In genomic region chr2:173043897-173044472, GRCh38 we compare ENCODE assay signal across 10 cellular contexts.
"Had no signal": no experiment of that assay in that cellular context is flagged by ENCODE, and none has a peak within 500 bp of the region (broad histone marks: within the 10 kb centered on the region; RNA-seq: fewer than 3 reads in every experiment).

No MANE protein-coding gene starts in this region.

- H3K36me3 ChIP-seq: neutrophil, sigmoid colon, WERI-Rb-1 had no signal

- DNase-seq: activated CD4-positive, alpha-beta T cell treated with anti-CD3 and anti-CD28 coated beads for 48 hours; activated CD8-positive, alpha-beta memory T cell treated with anti-CD3 and anti-CD28 coated beads, Interleukin-2, amount 50 U/mL, for 48 hours; activated CD8-positive, alpha-beta T cell treated with anti-CD3 and anti-CD28 coated beads, Interleukin-2, amount 10 ng/mL, durations not matched to agents 7 days and 5 days; activated naive CD4-positive, alpha-beta T cell; sigmoid colon; stimulated activated CD4-positive, alpha-beta T cell treated with anti-CD3 and anti-CD28 coated beads, Interleukin-12 subunit alpha, Interleukin-12 subunit beta, amount 100 ng/mL, for 4 hours; stimulated activated naive CD4-positive, alpha-beta T cell; T-helper 1 cell; WERI-Rb-1 had no signal

- ATAC-seq: activated CD8-positive, alpha-beta T cell treated with anti-CD3 and anti-CD28 coated beads, Interleukin-2, amount 10 ng/mL, durations not matched to agents 7 days and 5 days had no signal

- H3K27me3 ChIP-seq: neutrophil, sigmoid colon had no signal

- H3K9me3 ChIP-seq: neutrophil, sigmoid colon had no signal

- H3K27ac ChIP-seq: neutrophil, WERI-Rb-1 had no signal

- H3K4me3 ChIP-seq: sigmoid colon had no signal
